ENCODE assay signal across 8 cellular contexts in the genomic region with DNA sequence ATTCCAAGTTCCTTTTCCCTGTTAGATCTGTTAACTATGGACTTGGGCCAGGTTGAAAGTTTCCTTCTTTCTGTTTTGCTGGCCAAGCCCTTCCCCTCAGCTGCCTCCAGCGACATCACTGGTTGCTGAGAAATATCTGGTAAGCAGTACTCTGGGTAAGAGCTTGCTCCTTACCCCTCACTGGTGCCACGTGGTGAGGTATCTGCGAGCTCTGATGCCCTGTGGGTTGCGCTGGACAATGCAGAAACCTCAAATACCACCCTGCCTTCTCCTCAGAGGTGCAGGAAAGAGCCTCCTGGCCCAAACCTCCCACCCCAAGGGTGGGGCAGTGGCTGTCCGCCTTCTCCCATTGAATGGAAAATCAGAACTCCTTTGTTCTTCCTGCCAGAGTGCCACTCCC. TPM values are rescaled to one million over a fixed set of nuclear protein-coding genes. Genes with fewer than 3 reads are reported as not detected.
DNase-seq lines count a peak whose midpoint lies in the region; ATAC-seq, FAIRE-seq and TF ChIP-seq lines count a peak whose summit lies in the region.

No MANE protein-coding gene starts in this region.

- no peak for TF ChIP-seq POLR2A in adrenal gland (IDR thresholded peaks at IDR 0.05)

- intact Hi-C loops in adrenal gland (cut with DNase I) = no loop called here

- 28 to 45% (median 39%) methylated on average over 4 to 5 of the region's 5 CpGs for WGBS in adrenal gland, 4 donors

- H3K27me3 ChIP-seq in adrenal gland (no peaks in the 10 kb centered on the region), keratinocyte (ENCODE audit: control insufficient read depth, extremely low read depth, insufficient read depth, low read length) (no peaks in the 10 kb centered on the region)

- no peaks in the 10 kb centered on the region for H3K36me3 ChIP-seq in adrenal gland (replicated peaks in 1 of 2)
- no peaks in the 10 kb centered on the region for H3K36me3 ChIP-seq in keratinocyte (ENCODE audit: control insufficient read depth in 2 of 2, extremely low read depth in 1 of 2, insufficient read depth in 2 of 2, low read length in 2 of 2)

- no peak for ATAC-seq in GM18498 (IDR thresholded peaks at IDR 0.05; ENCODE audit: unreplicated experiment)
- no peak for ATAC-seq in HG03135 (IDR thresholded peaks at IDR 0.05; ENCODE audit: unreplicated experiment)

- peak; percentile 56 for FAIRE-seq in keratinocyte (lab: Jason Lieb, UNC)

- peak overlapping the region; percentile 10 for H2AFZ ChIP-seq in keratinocyte (ENCODE audit: control insufficient read depth, low read length)

- H3K4me2 ChIP-seq in keratinocyte (ENCODE audit: control insufficient read depth, extremely low read depth, insufficient read depth, low read depth, low read length) = peak overlapping the region; percentile 54

- H3K9me1 ChIP-seq in keratinocyte (ENCODE audit: control insufficient read depth, extremely low read depth, insufficient read depth, low read length) = no peaks in the 10 kb centered on the region

- TF ChIP-seq CTCF in adrenal gland (IDR thresholded peaks at IDR 0.05) (no peak), keratinocyte (optimal IDR thresholded peaks at IDR 0.05 in 1 of 3, IDR thresholded peaks at IDR 0.05 in 1 of 3, conservative IDR thresholded peaks at IDR 0.05 in 1 of 3; ENCODE audit: extremely low read depth in 1 of 3, insufficient read depth in 2 of 3, low read length in 3 of 3) (no peak)

- H3K9ac ChIP-seq in keratinocyte (ENCODE audit: control insufficient read depth, extremely low read depth, insufficient read depth, low read length) = peak overlapping the region; percentile 1

- H3K4me3 ChIP-seq in adrenal gland (peak overlapping the region in 1 of 4 donors; percentile 30), keratinocyte (ENCODE audit: control insufficient read depth in 2 of 3, extremely low read depth in 1 of 3, insufficient read depth in 2 of 3, low read depth in 1 of 3, low read length in 3 of 3) (no peak overlapping the region), skin epidermis (no peak overlapping the region)

- H3K27ac ChIP-seq in adrenal gland (peak overlapping the region; percentile 86 to 96 (median 90)), keratinocyte (ENCODE audit: control insufficient read depth, insufficient read depth, low read length) (peak overlapping the region; percentile 56), skin epidermis (peak overlapping the region in 15 of 21 experiments; percentile 14 to 76 (median 65))

- dilution Hi-C loops in keratinocyte (cut with MboI; ENCODE audit: extremely low pct_ligation_motif_present, low sequenced_read_pairs) = no loop called here

- H4K20me1 ChIP-seq in keratinocyte (ENCODE audit: control insufficient read depth, extremely low read depth, insufficient read depth, low read length) = no peaks in the 10 kb centered on the region

- no peaks in the 10 kb centered on the region for H3K9me3 ChIP-seq in adrenal gland (replicated peaks in 1 of 3)
- H3K9me3 ChIP-seq in keratinocyte (ENCODE audit: control insufficient read depth, low read depth, low read length) = no peaks in the 10 kb centered on the region

- peaks cover 33 to 68% of the 10 kb centered on the region in 2 donors for H3K4me1 ChIP-seq in adrenal gland (replicated peaks in 1 of 2)
- H3K4me1 ChIP-seq in keratinocyte (ENCODE audit: control insufficient read depth, extremely low read depth, insufficient read depth, low read length) = peaks cover 45% of the 10 kb centered on the region

- H3K79me2 ChIP-seq in keratinocyte (ENCODE audit: control insufficient read depth, insufficient read depth, low read length) = peaks cover 2% of the 10 kb centered on the region

- peak; percentile 38 for DNase-seq in ELR (ENCODE audit: low read depth)
- peak; percentile 49 to 84 (median 75) for DNase-seq in adrenal gland
- DNase-seq in keratinocyte (ENCODE audit: low read depth, low spot score) = no peak
- no peak for DNase-seq in mesenteric fat pad (ENCODE audit: low spot score)
- no peak for DNase-seq in NCI-H1417 (lab: John Stamatoyannopoulos, UW)

RNA-seq across cellular contexts. Expression of a gene that starts 42.9 kb away (rescaled TPM):
- total RNA-seq in adrenal gland = 10 to 100 TPM; 20.7 to 50.3 (median 28.4) TPM
- polyA plus RNA-seq in adrenal gland = 10 to 100 TPM in 2 of 3 donors, 1 to 10 TPM in 1; 8.3 to 21.7 (median 14.7) TPM
- 4.6 to 7.7 TPM (median 7.0 TPM) in 3 replicates for polyA plus RNA-seq in keratinocyte
- 1.4 TPM for polyA plus RNA-seq in keratinocyte (2011; ENCODE audit: low read depth)
- polyA plus RNA-seq in keratinocyte (2011; cell fraction: cytosol; rRNA removed) = 3.8 and 6.4 TPM in 2 replicates
- polyA plus RNA-seq in keratinocyte (2011; cell fraction: nucleus; rRNA removed) = 11.2 and 11.8 TPM in 2 replicates
- 3.7 and 5.2 TPM in 2 replicates for polyA plus RNA-seq in keratinocyte (2012; ENCODE audit: low replicate concordance)
- polyA minus RNA-seq in keratinocyte = 4.9 to 9.7 TPM (median 8.8 TPM) in 3 replicates
- polyA minus RNA-seq in keratinocyte (2011; cell fraction: cytosol; rRNA and poly(A)+ RNA removed) = 3.5 TPM
- 9.9 and 14.8 TPM in 2 replicates for polyA minus RNA-seq in keratinocyte (2011; cell fraction: nucleus; rRNA and poly(A)+ RNA removed)
- total RNA-seq in mesenteric fat pad = 25.0 TPM

RNA-seq across cellular contexts. Expression of a gene that starts 45.1 kb away (rescaled TPM):
- total RNA-seq in adrenal gland (10 to 100 TPM; 29.9 to 54.4 (median 36.3) TPM), mesenteric fat pad (46.8 TPM)
- polyA plus RNA-seq in adrenal gland (10 to 100 TPM in 1 of 3 donors, 1 to 10 TPM in 2; 5.2 to 41.1 (median 8.4) TPM), keratinocyte (26.4 to 34.6 TPM (median 31.2 TPM) in 3 replicates)
- polyA plus RNA-seq in keratinocyte (2011; ENCODE audit: low read depth) = 53.6 TPM
- 42.9 and 50.0 TPM in 2 replicates for polyA plus RNA-seq in keratinocyte (2011; cell fraction: cytosol; rRNA removed)
- polyA plus RNA-seq in keratinocyte (2011; cell fraction: nucleus; rRNA removed) = 27.8 and 33.4 TPM in 2 replicates
- 22.4 and 27.3 TPM in 2 replicates for polyA plus RNA-seq in keratinocyte (2012; ENCODE audit: low replicate concordance)
- polyA minus RNA-seq in keratinocyte = 6.6 to 27.2 TPM (median 24.0 TPM) in 3 replicates
- polyA minus RNA-seq in keratinocyte (2011; cell fraction: cytosol; rRNA and poly(A)+ RNA removed) = 77.3 TPM
- polyA minus RNA-seq in keratinocyte (2011; cell fraction: nucleus; rRNA and poly(A)+ RNA removed) = 18.4 and 30.9 TPM in 2 replicates

Comparison
In these comparisons a context has a peak if more than half of its experiments do, and no peak if none do; other contexts are left out.
1. DNase-seq: peak in ELR (single experiment) and adrenal gland (7 of 7); none in keratinocyte (single experiment), mesenteric fat pad (single experiment) and NCI-H1417 (0 of 3).
2. Peak in every context shown above with its lines, with median percentiles within 50 percentile points of each other: H3K27ac ChIP-seq.